Comparison of ENCODE assay signal across 13 cellular contexts in genomic region chr20:62590301-62591121, GRCh38. TPM values are rescaled to one million over a fixed set of nuclear protein-coding genes. Genes with fewer than 3 reads are reported as not detected.
DNase-seq lines count a peak whose midpoint lies in the region; ATAC-seq and TF ChIP-seq lines count a peak whose summit lies in the region.
"Had no signal": no experiment of that assay in that cellular context is flagged by ENCODE, and none has a peak within 500 bp of the region (broad histone marks: within the 10 kb centered on the region; RNA-seq: fewer than 3 reads in every experiment).

No MANE protein-coding gene starts in this region.

- peak; percentile 83 for DNase-seq in GOT3 (lab: John Stamatoyannopoulos, UW)
- DNase-seq in RPMI8226: peak; percentile 20
- DNase-seq in fibroblast of mammary gland (ENCODE audit: low read depth): peak; percentile 82
- peak; percentile 62 to 73 for DNase-seq in psoas muscle
- DNase-seq in NCI-H2227 treated with DMSO at 0.1 percent for 48 hours (lab: John Stamatoyannopoulos, UW): no peak
- DNase-seq in activated naive CD8-positive, alpha-beta T cell treated with anti-CD3 and anti-CD28 coated beads, Interleukin-2, amount 50 U/mL, for 24 hours: no peak
- DNase-seq in effector CD8-positive, alpha-beta T cell (lab: John Stamatoyannopoulos, UW): no peak
- DNase-seq: DMS153, NCI-H1092 had no signal

- peaks cover 4% of the 10 kb centered on the region for H3K4me1 Mint-ChIP-seq in activated naive CD8-positive, alpha-beta T cell treated with anti-CD3 and anti-CD28 coated beads, Interleukin-2, amount 50 U/mL, for 24 hours
- H3K4me1 Mint-ChIP-seq: central memory CD8-positive, alpha-beta T cell had no signal

- intact Hi-C loops in psoas muscle (cut with DNase I): no loop called here

- ATAC-seq in psoas muscle: peak; percentile 34 to 50 (median 46)
- ATAC-seq in HG02588 (IDR thresholded peaks at IDR 0.05; ENCODE audit: unreplicated experiment): no peak
- ATAC-seq in activated naive CD8-positive, alpha-beta T cell treated with anti-CD3 and anti-CD28 coated beads, Interleukin-2, amount 50 U/mL, for 24 hours: no peak

- H3K27ac ChIP-seq in psoas muscle: no peak overlapping the region
- H3K27ac ChIP-seq: pancreas, uterus had no signal

- H3K36me3 Mint-ChIP-seq in activated naive CD8-positive, alpha-beta T cell treated with anti-CD3 and anti-CD28 coated beads, Interleukin-2, amount 50 U/mL, for 24 hours (ENCODE audit: low read depth): no peaks in the 10 kb centered on the region

- H3K27me3 ChIP-seq in psoas muscle (ENCODE audit: insufficient read depth in 3 of 3, low read length in 2 of 3): no peaks in the 10 kb centered on the region

- TF ChIP-seq CTCF in fibroblast of mammary gland (conservative IDR thresholded peaks at IDR 0.05; ENCODE audit: control insufficient read depth, insufficient read depth, low read depth, low read length): no peak
- no peak for TF ChIP-seq CTCF in psoas muscle (IDR thresholded peaks at IDR 0.05)

- H3K9me3 Mint-ChIP-seq in activated naive CD8-positive, alpha-beta T cell treated with anti-CD3 and anti-CD28 coated beads, Interleukin-2, amount 50 U/mL, for 24 hours: no peaks in the 10 kb centered on the region
- H3K9me3 Mint-ChIP-seq: central memory CD8-positive, alpha-beta T cell had no signal

- H3K27me3 Mint-ChIP-seq in activated naive CD8-positive, alpha-beta T cell treated with anti-CD3 and anti-CD28 coated beads, Interleukin-2, amount 50 U/mL, for 24 hours: peaks cover 22% of the 10 kb centered on the region

- no peak overlapping the region for H3K27ac Mint-ChIP-seq in activated naive CD8-positive, alpha-beta T cell treated with anti-CD3 and anti-CD28 coated beads, Interleukin-2, amount 50 U/mL, for 24 hours

- no peak overlapping the region for H3K4me3 ChIP-seq in fibroblast of mammary gland (ENCODE audit: control insufficient read depth, low read depth, low read length)
- no peak overlapping the region for H3K4me3 ChIP-seq in psoas muscle
- H3K4me3 ChIP-seq: pancreas, uterus had no signal

- no peaks in the 10 kb centered on the region for H3K36me3 ChIP-seq in psoas muscle (ENCODE audit: insufficient read depth in 1 of 2, low read depth in 1 of 2)
- H3K36me3 ChIP-seq: pancreas, uterus had no signal

- WGBS in psoas muscle, 3 donors: 51 to 55% (median 51%) methylated on average over 22 to 23 of the region's 23 CpGs

- no peak overlapping the region for H3K4me3 Mint-ChIP-seq in activated naive CD8-positive, alpha-beta T cell treated with anti-CD3 and anti-CD28 coated beads, Interleukin-2, amount 50 U/mL, for 24 hours
- H3K4me3 Mint-ChIP-seq: central memory CD8-positive, alpha-beta T cell had no signal

- no peaks in the 10 kb centered on the region for H3K4me1 ChIP-seq in psoas muscle
- H3K4me1 ChIP-seq: pancreas, uterus had no signal

- no peaks in the 10 kb centered on the region for H3K9me3 ChIP-seq in psoas muscle
- H3K9me3 ChIP-seq: pancreas, uterus had no signal

RNA-seq across cellular contexts. Expression of gene SLCO4A1, which starts 51.8 kb away (rescaled TPM):
- total RNA-seq in psoas muscle: 10 to 100 TPM in 1 of 4 donors, 1 to 10 TPM in 3; 5.3 to 12.8 (median 8.7) TPM
- 10 to 100 TPM in 2 of 3 donors, 1 to 10 TPM in 1; 9.8 to 38.5 (median 17.5) TPM for polyA plus RNA-seq in psoas muscle

Comparison
In these comparisons a context has a peak if more than half of its experiments do, and no peak if none do; other contexts are left out.
1. DNase-seq: peak in GOT3 (single experiment), RPMI8226 (single experiment), fibroblast of mammary gland (single experiment) and psoas muscle (2 of 2); none in NCI-H2227 treated with DMSO at 0.1 percent for 48 hours (single experiment), activated naive CD8-positive, alpha-beta T cell treated with anti-CD3 and anti-CD28 coated beads, Interleukin-2, amount 50 U/mL, for 24 hours (single experiment) and effector CD8-positive, alpha-beta T cell (single experiment).
2. ATAC-seq: peak in psoas muscle (4 of 4); none in HG02588 (single experiment) and activated naive CD8-positive, alpha-beta T cell treated with anti-CD3 and anti-CD28 coated beads, Interleukin-2, amount 50 U/mL, for 24 hours (single experiment).